In genomic region chr2:655626-656025, GRCh38 we compare ENCODE assay signal across 16 cellular contexts. TPM values are rescaled to one million over a fixed set of nuclear protein-coding genes. Genes with fewer than 3 reads are reported as not detected.
DNase-seq lines count a peak whose midpoint lies in the region; ATAC-seq and TF ChIP-seq lines count a peak whose summit lies in the region.
"Had no signal": no experiment of that assay in that cellular context is flagged by ENCODE, and none has a peak within 500 bp of the region (broad histone marks: within the 10 kb centered on the region; RNA-seq: fewer than 3 reads in every experiment).

No MANE protein-coding gene starts in this region.

- BruUV-seq in mammary epithelial cell (replicated peaks; lab: Mats Ljungman, UMichigan) (no TSS peak), MCF 10A (replicated peaks; lab: Mats Ljungman, UMichigan) (no TSS peak)

- H3K79me2 ChIP-seq in mammary epithelial cell (ENCODE audit: insufficient read depth, low read length), result no peaks in the 10 kb centered on the region

- H3K36me3 ChIP-seq in mammary epithelial cell (ENCODE audit: insufficient read depth, low read length), result no peaks in the 10 kb centered on the region
- no peaks in the 10 kb centered on the region for H3K36me3 ChIP-seq in vagina
- H3K36me3 ChIP-seq: BE2C, WERI-Rb-1 had no signal

- H3K27ac Mint-ChIP-seq in MCF 10A (ENCODE audit: low read depth, unreplicated experiment) (no peak overlapping the region), immature natural killer cell (peak overlapping the region in 5 of 6 donors; percentile 51 to 83 (median 70))
- H3K27ac Mint-ChIP-seq: GM23338 had no signal

- H3K4me3 Mint-ChIP-seq in MCF 10A (ENCODE audit: unreplicated experiment), result no peak overlapping the region
- H3K4me3 Mint-ChIP-seq in immature natural killer cell, result peak overlapping the region in 3 of 5 donors; percentile 22 to 81 (median 54)
- H3K4me3 Mint-ChIP-seq: GM23338 had no signal

- DNase-seq in mammary epithelial cell, result peak; percentile 19
- DNase-seq in MCF 10A (ENCODE audit: unreplicated experiment), result no peak
- peak; percentile 48 for DNase-seq in activated CD8-positive, alpha-beta memory T cell treated with anti-CD3 and anti-CD28 coated beads, Interleukin-2, amount 50 U/mL, for 48 hours
- DNase-seq in immature natural killer cell, result no peak
- DNase-seq in vagina (ENCODE audit: extremely low spot score in 2 of 2), result peak; percentile 43 to 70
- DNase-seq in UCSD-AML1 (lab: John Stamatoyannopoulos, UW; ENCODE audit: unreplicated experiment), result no peak
- no peak for DNase-seq in NCI-H2081 (lab: John Stamatoyannopoulos, UW)
- DNase-seq in Right ventricle myocardium inferior (ENCODE audit: missing footprints), result no peak
- DNase-seq: BE2C, dorsolateral prefrontal cortex, KG1, NCI-H1930, posterior cingulate gyrus, WERI-Rb-1 had no signal

- intact Hi-C loops in mammary epithelial cell (cut with micrococcal nuclease), result no loop called here
- intact Hi-C loops in MCF 10A (cut with micrococcal nuclease), result no loop called here
- intact Hi-C loops in vagina (cut with DNase I), result no loop called here
- intact Hi-C loops in Right ventricle myocardium inferior (cut with DNase I), result no loop called here

- TF ChIP-seq CTCF in mammary epithelial cell (conservative IDR thresholded peaks at IDR 0.05 in 1 of 2, IDR thresholded peaks at IDR 0.05 in 1 of 2; ENCODE audit: extremely low read depth in 1 of 2, insufficient read depth in 1 of 2, low read depth in 1 of 2, low read length in 2 of 2) (no peak), MCF 10A (IDR thresholded peaks at IDR 0.05; ENCODE audit: unreplicated experiment) (no peak), vagina (IDR thresholded peaks at IDR 0.05) (no peak)

- no peak overlapping the region for H3K4me2 ChIP-seq in mammary epithelial cell (ENCODE audit: insufficient read depth, low read depth, low read length)
- H3K4me2 ChIP-seq: GM23338 had no signal

- H2AFZ ChIP-seq in mammary epithelial cell (ENCODE audit: low read depth, low read length), result no peak overlapping the region
- H2AFZ ChIP-seq: GM23338 had no signal

- no peak for ATAC-seq in Right ventricle myocardium inferior
- ATAC-seq: GM23338 had no signal

- in situ Hi-C loops in mammary epithelial cell (cut with MboI; ENCODE audit: low sequenced_read_pairs in 2 of 2), result no loop called here

- no peaks in the 10 kb centered on the region for H3K9me3 ChIP-seq in mammary epithelial cell (replicated peaks; ENCODE audit: insufficient read depth, low read length)
- H3K9me3 ChIP-seq in vagina, result no peaks in the 10 kb centered on the region
- H3K9me3 ChIP-seq: BE2C had no signal

- H3K27me3 Mint-ChIP-seq in MCF 10A (ENCODE audit: insufficient read depth, unreplicated experiment) (no peaks in the 10 kb centered on the region), immature natural killer cell (ENCODE audit: low read depth in 3 of 3) (peaks cover 0 to 6% (median 4%) of the 10 kb centered on the region in 3 donors)

- H3K9me3 Mint-ChIP-seq in MCF 10A (ENCODE audit: unreplicated experiment) (no peaks in the 10 kb centered on the region), immature natural killer cell (no peaks in the 10 kb centered on the region)
- H3K9me3 Mint-ChIP-seq: GM23338 had no signal

- H3K36me3 Mint-ChIP-seq in MCF 10A (ENCODE audit: insufficient read depth, unreplicated experiment) (no peaks in the 10 kb centered on the region), immature natural killer cell (peaks cover 0 to 7% (median 0%) of the 10 kb centered on the region in 3 donors)

- no peaks in the 10 kb centered on the region for H3K27me3 ChIP-seq in mammary epithelial cell (ENCODE audit: insufficient read depth, low read length)
- no peaks in the 10 kb centered on the region for H3K27me3 ChIP-seq in vagina
- H3K27me3 ChIP-seq: BE2C had no signal

- CTCF ChIA-PET in mammary epithelial cell (lab: Charles Lee; ENCODE audit: low non-redundant PET) (no interaction called here), MCF 10A (lab: Yijun Ruan, JAX) (no interaction called here)

- H3K4me1 ChIP-seq in mammary epithelial cell (ENCODE audit: insufficient read depth, low read length), result no peaks in the 10 kb centered on the region
- H3K4me1 ChIP-seq in vagina, result no peaks in the 10 kb centered on the region
- H3K4me1 ChIP-seq: BE2C had no signal

- H3K9ac ChIP-seq in mammary epithelial cell (ENCODE audit: insufficient read depth, low read length), result no peak overlapping the region

- H3K4me3 ChIP-seq in mammary epithelial cell (replicated peaks in 1 of 3; ENCODE audit: insufficient read depth in 1 of 3, low read depth in 2 of 3, low read length in 3 of 3) (no peak overlapping the region), vagina (no peak overlapping the region)
- H3K4me3 ChIP-seq: dorsolateral prefrontal cortex, GM23338, SK-N-MC had no signal

- POLR2A ChIA-PET in MCF 10A (lab: Yijun Ruan, JAX), result no interaction called here

- no peaks in the 10 kb centered on the region for H3K4me1 Mint-ChIP-seq in MCF 10A (ENCODE audit: insufficient read depth, unreplicated experiment)
- H3K4me1 Mint-ChIP-seq in immature natural killer cell, result peaks cover 53 to 64% of the 10 kb centered on the region in 2 donors
- H3K4me1 Mint-ChIP-seq: GM23338 had no signal

- dilution Hi-C loops in mammary epithelial cell (cut with HindIII; ENCODE audit: low sequenced_read_pairs), result no loop called here

- H4K20me1 ChIP-seq in mammary epithelial cell (ENCODE audit: insufficient read depth, low read length), result no peaks in the 10 kb centered on the region

- no peak for TF ChIP-seq POLR2A in vagina (IDR thresholded peaks at IDR 0.05)

- H3K27ac ChIP-seq in mammary epithelial cell (ENCODE audit: insufficient read depth, low read depth, low read length) (no peak overlapping the region), vagina (no peak overlapping the region)
- H3K27ac ChIP-seq: dorsolateral prefrontal cortex, SK-N-MC, WERI-Rb-1 had no signal

RNA-seq across cellular contexts. Expression of gene TMEM18, which starts 21.6 kb away (rescaled TPM):
- total RNA-seq in mammary epithelial cell (10 to 100 TPM in 1 of 2 donors, 1 to 10 TPM in 1; 9.2 to 19.5 TPM), MCF 10A (2022) (14.2 and 25.1 TPM in 2 replicates), vagina (21.1 TPM), Right ventricle myocardium inferior (10.6 TPM)
- polyA plus RNA-seq in mammary epithelial cell (28.0 TPM), immature natural killer cell (10 to 100 TPM; 22.0 to 38.5 (median 37.1) TPM)
- 5.4 TPM for polyA minus RNA-seq in mammary epithelial cell

Comparison
In these comparisons a context has a peak if more than half of its experiments do, and no peak if none do; other contexts are left out.
1. DNase-seq: peak in mammary epithelial cell (single experiment), activated CD8-positive, alpha-beta memory T cell treated with anti-CD3 and anti-CD28 coated beads, Interleukin-2, amount 50 U/mL, for 48 hours (single experiment) and vagina (2 of 2); none in MCF 10A (single experiment), immature natural killer cell (0 of 3), UCSD-AML1 (single experiment), NCI-H2081 (0 of 2) and Right ventricle myocardium inferior (single experiment).